In the genomic region with DNA sequence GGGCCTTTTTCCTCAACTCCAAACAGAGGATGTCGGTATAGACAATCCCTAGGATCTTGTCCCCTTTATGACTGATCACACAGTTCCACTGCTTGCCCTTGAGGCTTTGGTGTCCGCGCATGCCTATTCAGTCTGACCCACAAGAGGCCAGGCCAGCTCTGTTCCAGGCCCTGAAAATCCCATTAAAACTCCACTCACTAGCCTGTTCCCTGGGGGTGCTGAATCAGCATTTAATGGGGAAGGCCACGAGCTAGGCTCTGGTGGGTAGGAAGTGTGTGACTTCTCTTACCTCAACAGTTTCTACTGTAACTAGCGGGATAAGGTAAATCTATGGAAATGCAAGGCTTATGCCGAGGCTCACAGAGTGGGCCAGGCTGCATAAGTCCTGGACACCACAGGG, we compare ENCODE assay signal across 19 cellular contexts.
DNase-seq lines count a peak whose midpoint lies in the region; ATAC-seq, FAIRE-seq and TF ChIP-seq lines count a peak whose summit lies in the region.
"Had no signal": no experiment of that assay in that cellular context is flagged by ENCODE, and none has a peak within 500 bp of the region (broad histone marks: within the 10 kb centered on the region; RNA-seq: fewer than 3 reads in every experiment).

No MANE protein-coding gene starts in this region.

- no peak for TF ChIP-seq CTCF in activated CD8-positive, alpha-beta T cell treated with anti-CD3 and anti-CD28 coated beads for 36 hours (IDR thresholded peaks at IDR 0.05)
- TF ChIP-seq CTCF in GM23338 (conservative IDR thresholded peaks at IDR 0.05; ENCODE audit: low read depth in 2 of 2), result no peak
- no peak for TF ChIP-seq CTCF in WTC11 (IDR thresholded peaks at IDR 0.05)
- no peak for TF ChIP-seq CTCF in HepG2 (CRISPR knock-in tag; IDR thresholded peaks at IDR 0.05)
- TF ChIP-seq CTCF in WERI-Rb-1 (IDR thresholded peaks at IDR 0.05; ENCODE audit: low read depth, low read length), result no peak

- no peaks in the 10 kb centered on the region for H3K36me3 ChIP-seq in GM23338 (ENCODE audit: insufficient read depth)
- H3K36me3 ChIP-seq in HepG2 (replicated peaks in 1 of 2; ENCODE audit: control insufficient read depth in 1 of 2, insufficient read depth in 2 of 2, low read length in 2 of 2), result no peaks in the 10 kb centered on the region
- H3K36me3 ChIP-seq in WERI-Rb-1, result no peaks in the 10 kb centered on the region

- no peak for ATAC-seq in activated CD8-positive, alpha-beta T cell treated with anti-CD3 and anti-CD28 coated beads, Interleukin-2, amount 10 ng/mL, durations not matched to agents 7 days and 5 days
- ATAC-seq in activated CD8-positive, alpha-beta T cell treated with anti-CD3 and anti-CD28 coated beads for 36 hours, result no peak
- ATAC-seq in GM23338 (no peak), WTC11 (no peak), HepG2 (no peak), GM21526 (IDR thresholded peaks at IDR 0.05; ENCODE audit: low FRiP score, unreplicated experiment) (no peak)

- no peaks in the 10 kb centered on the region for H4K20me1 ChIP-seq in GM23338 (replicated peaks; ENCODE audit: insufficient read depth)
- H4K20me1 ChIP-seq in HepG2 (ENCODE audit: insufficient read depth, low read length), result no peaks in the 10 kb centered on the region

- no TSS peak for BruUV-seq in HepG2 (replicated peaks; lab: Mats Ljungman, UMichigan)

- H3K27ac Mint-ChIP-seq in activated CD8-positive, alpha-beta T cell treated with anti-CD3 and anti-CD28 coated beads, Interleukin-2, amount 10 ng/mL, durations not matched to agents 7 days and 5 days, result peak overlapping the region; percentile 20
- H3K27ac Mint-ChIP-seq in activated CD8-positive, alpha-beta T cell treated with anti-CD3 and anti-CD28 coated beads for 36 hours, result no peak overlapping the region
- H3K27ac Mint-ChIP-seq in GM23338 (peak overlapping the region; percentile 94), WTC11 (peak overlapping the region; percentile 58)
- H3K27ac Mint-ChIP-seq: HFFc6 had no signal

- no peak for TF ChIP-seq POLR2A in HepG2 (IDR thresholded peaks at IDR 0.05; ENCODE audit: insufficient read depth in 1 of 2, low read depth in 2 of 2, low read length in 2 of 2)

- TF ChIP-seq RAD21 in HepG2 (CRISPR knock-in tag; IDR thresholded peaks at IDR 0.05), result no peak

- H3K4me2 ChIP-seq in GM23338 (no peak overlapping the region; the same call in 1 of the 2 replicates), HepG2 (ENCODE audit: low read depth, low read length) (no peak overlapping the region)

- no peak overlapping the region for H3K9ac ChIP-seq in HepG2 (ENCODE audit: insufficient read depth, low read depth, low read length)

- H3K4me3 ChIP-seq in GM23338 (no peak overlapping the region), HepG2 (replicated peaks in 1 of 3; ENCODE audit: insufficient read depth in 1 of 3, low read depth in 2 of 3, low read length in 3 of 3) (no peak overlapping the region), WERI-Rb-1 (ENCODE audit: low read depth, low read length) (no peak overlapping the region)

- no peaks in the 10 kb centered on the region for H3K27me3 ChIP-seq in GM23338 (ENCODE audit: insufficient read depth)
- H3K27me3 ChIP-seq in HepG2 (ENCODE audit: control insufficient read depth in 1 of 2, insufficient read depth in 2 of 2, low read length in 2 of 2), result no peaks in the 10 kb centered on the region
- H3K27me3 ChIP-seq in WERI-Rb-1 (ENCODE audit: insufficient read depth, low read depth, severe bottlenecking), result no peaks in the 10 kb centered on the region

- no peaks in the 10 kb centered on the region for H3K9me3 Mint-ChIP-seq in activated CD8-positive, alpha-beta T cell treated with anti-CD3 and anti-CD28 coated beads, Interleukin-2, amount 10 ng/mL, durations not matched to agents 7 days and 5 days (ENCODE audit: insufficient read depth)
- H3K9me3 Mint-ChIP-seq in activated CD8-positive, alpha-beta T cell treated with anti-CD3 and anti-CD28 coated beads for 36 hours, result no peaks in the 10 kb centered on the region
- H3K9me3 Mint-ChIP-seq in GM23338 (no peaks in the 10 kb centered on the region), WTC11 (no peaks in the 10 kb centered on the region)
- H3K9me3 Mint-ChIP-seq: HFFc6 had no signal

- FAIRE-seq in HepG2 (lab: Jason Lieb, UNC), result no peak
- FAIRE-seq: GM12892, H54 had no signal

- no peak overlapping the region for H2AFZ ChIP-seq in GM23338
- H2AFZ ChIP-seq in HepG2 (ENCODE audit: low read length), result no peak overlapping the region

- H3K27ac ChIP-seq in GM23338 (ENCODE audit: low read depth) (no peak overlapping the region; the same call in 1 of the 2 replicates), HepG2 (ENCODE audit: extremely low read length, insufficient read depth, low read length) (no peak overlapping the region), WERI-Rb-1 (no peak overlapping the region)

- WGBS in HepG2 (ENCODE audit: low lambda C conversion rate), result 76% methylated on average over 6 of the region's 6 CpGs

- in situ Hi-C loops in HepG2 (cut with HindIII; ENCODE audit: extremely low pct_ligation_motif_present, low pct_unique_long_range_greater_than_20kb), result no loop called here

- H3K27me3 Mint-ChIP-seq in activated CD8-positive, alpha-beta T cell treated with anti-CD3 and anti-CD28 coated beads, Interleukin-2, amount 10 ng/mL, durations not matched to agents 7 days and 5 days (ENCODE audit: low read depth), result no peaks in the 10 kb centered on the region
- no peaks in the 10 kb centered on the region for H3K27me3 Mint-ChIP-seq in activated CD8-positive, alpha-beta T cell treated with anti-CD3 and anti-CD28 coated beads for 36 hours
- H3K27me3 Mint-ChIP-seq in GM23338 (ENCODE audit: insufficient read depth, low read depth, poor library complexity) (peaks cover 4% of the 10 kb centered on the region), WTC11 (ENCODE audit: low read depth) (no peaks in the 10 kb centered on the region)

- TF ChIP-seq EP300 in HepG2 (IDR thresholded peaks at IDR 0.05; ENCODE audit: low read depth in 2 of 2, low read length in 2 of 2) (no peak), HepG2 (CRISPR knock-in tag; IDR thresholded peaks at IDR 0.05; ENCODE audit: borderline replicate concordance) (no peak)

- H3K9me2 ChIP-seq in GM23338 (ENCODE audit: insufficient read depth), result no peaks in the 10 kb centered on the region

- H3K79me2 ChIP-seq in GM23338 (replicated peaks; ENCODE audit: insufficient read depth), result peaks cover 8% of the 10 kb centered on the region; the same call in 1 of the 2 replicates
- no peaks in the 10 kb centered on the region for H3K79me2 ChIP-seq in HepG2 (ENCODE audit: insufficient read depth, low read length)

- no peaks in the 10 kb centered on the region for H3F3A ChIP-seq in GM23338 (replicated peaks; ENCODE audit: low read depth)

- intact Hi-C loops in activated CD8-positive, alpha-beta T cell treated with anti-CD3 and anti-CD28 coated beads for 36 hours (cut with micrococcal nuclease), result no loop called here
- intact Hi-C loops in HepG2 (cut with micrococcal nuclease; ENCODE audit: unreplicated experiment), result no loop called here

- DNase-seq in activated CD8-positive, alpha-beta T cell treated with anti-CD3 and anti-CD28 coated beads, Interleukin-2, amount 10 ng/mL, durations not matched to agents 7 days and 5 days, result no peak
- no peak for DNase-seq in activated CD8-positive, alpha-beta T cell treated with anti-CD3 and anti-CD28 coated beads for 36 hours
- DNase-seq in GM23338 (ENCODE audit: low spot score), result no peak
- DNase-seq in WTC11 (ENCODE audit: low spot score), result no peak
- DNase-seq in HepG2 (ENCODE audit: low spot score), result no peak
- DNase-seq in NOMO-1 (lab: John Stamatoyannopoulos, UW; ENCODE audit: unreplicated experiment in 2 of 2), result no peak
- DNase-seq in WERI-Rb-1, result no peak
- DNase-seq: Caco-2, DMS153, HFFc6, NCI-H1105 treated with DMSO at 0.1 percent for 48 hours, NCI-H1694 treated with DMSO at 0.1 percent for 48 hours, NCI-H226, OCI-M1, RPMI8226, SIG-M5 had no signal

- CTCF ChIA-PET in activated CD8-positive, alpha-beta T cell treated with anti-CD3 and anti-CD28 coated beads, Interleukin-2, amount 10 ng/mL, durations not matched to agents 7 days and 5 days (lab: Charles Lee), result interaction anchor here (2.8 kb wide), 1 partner anchor 10 kb away, joined by 15 read pairs; no protein-coding TSS in a partner anchor
- CTCF ChIA-PET in activated CD8-positive, alpha-beta T cell treated with anti-CD3 and anti-CD28 coated beads for 36 hours (lab: Charles Lee), result interaction anchor here (1.3 to 4.7 kb wide), 2 partner anchors 10 to 163 kb away, joined by 3 to 23 read pairs; no protein-coding TSS in a partner anchor
- CTCF ChIA-PET in WTC11 (lab: Charles Lee) (interaction anchor here (1.4 to 2.9 kb wide), 2 partner anchors 10 to 11 kb away, joined by 4 to 10 read pairs; no protein-coding TSS in a partner anchor), HepG2 (lab: Yijun Ruan, JAX; ENCODE audit: low intra/inter-chr PET ratio, low total read pairs) (no interaction called here)

- POLR2A ChIA-PET in activated CD8-positive, alpha-beta T cell treated with anti-CD3 and anti-CD28 coated beads, Interleukin-2, amount 10 ng/mL, durations not matched to agents 7 days and 5 days (lab: Charles Lee), result interaction anchor here (0.7 kb wide), 1 partner anchor 27 kb away, joined by 3 read pairs; no protein-coding TSS in a partner anchor
- POLR2A ChIA-PET in activated CD8-positive, alpha-beta T cell treated with anti-CD3 and anti-CD28 coated beads for 36 hours (lab: Charles Lee), result interaction anchor here (0.8 to 1.7 kb wide), 3 partner anchors 11 to 220 kb away, joined by 3 to 6 read pairs (median 3); no protein-coding TSS in a partner anchor
- POLR2A ChIA-PET in WTC11 (lab: Charles Lee), result interaction anchor here (0.6 to 0.7 kb wide), 2 partner anchors 55 to 119 kb away, joined by 4 read pairs; no protein-coding TSS in a partner anchor
- POLR2A ChIA-PET in HepG2 (lab: Yijun Ruan, JAX), result no interaction called here

- H3K36me3 Mint-ChIP-seq in activated CD8-positive, alpha-beta T cell treated with anti-CD3 and anti-CD28 coated beads, Interleukin-2, amount 10 ng/mL, durations not matched to agents 7 days and 5 days (ENCODE audit: low read depth), result peaks cover 9% of the 10 kb centered on the region
- no peaks in the 10 kb centered on the region for H3K36me3 Mint-ChIP-seq in activated CD8-positive, alpha-beta T cell treated with anti-CD3 and anti-CD28 coated beads for 36 hours (ENCODE audit: low read depth)
- H3K36me3 Mint-ChIP-seq in GM23338 (ENCODE audit: low read depth) (no peaks in the 10 kb centered on the region), WTC11 (no peaks in the 10 kb centered on the region)

- H3K4me1 ChIP-seq in GM23338 (ENCODE audit: insufficient read depth) (peaks cover 33% of the 10 kb centered on the region), HepG2 (ENCODE audit: insufficient read depth, low read length) (peaks cover 94% of the 10 kb centered on the region)

- H3K4me1 Mint-ChIP-seq in activated CD8-positive, alpha-beta T cell treated with anti-CD3 and anti-CD28 coated beads, Interleukin-2, amount 10 ng/mL, durations not matched to agents 7 days and 5 days (ENCODE audit: low read depth), result peaks cover 46% of the 10 kb centered on the region
- peaks cover 55% of the 10 kb centered on the region for H3K4me1 Mint-ChIP-seq in activated CD8-positive, alpha-beta T cell treated with anti-CD3 and anti-CD28 coated beads for 36 hours (ENCODE audit: low read depth)
- peaks cover 38% of the 10 kb centered on the region for H3K4me1 Mint-ChIP-seq in GM23338
- H3K4me1 Mint-ChIP-seq in WTC11, result peaks cover 40% of the 10 kb centered on the region

- H3K4me3 Mint-ChIP-seq in activated CD8-positive, alpha-beta T cell treated with anti-CD3 and anti-CD28 coated beads, Interleukin-2, amount 10 ng/mL, durations not matched to agents 7 days and 5 days, result no peak overlapping the region
- H3K4me3 Mint-ChIP-seq in activated CD8-positive, alpha-beta T cell treated with anti-CD3 and anti-CD28 coated beads for 36 hours, result no peak overlapping the region
- H3K4me3 Mint-ChIP-seq in GM23338, result no peak overlapping the region
- H3K4me3 Mint-ChIP-seq in WTC11, result no peak overlapping the region
- H3K4me3 Mint-ChIP-seq: HFFc6 had no signal

- H3K9me3 ChIP-seq in HepG2 (ENCODE audit: low read length), result no peaks in the 10 kb centered on the region
- H3K9me3 ChIP-seq in WERI-Rb-1 (ENCODE audit: severe bottlenecking), result no peaks in the 10 kb centered on the region
- H3K9me3 ChIP-seq: Caco-2 had no signal
